Comparison of ENCODE assay signal across 1 cellular context in genomic region chr1:169793730-169794129, GRCh38.
TF ChIP-seq lines count a peak whose summit lies in the region.

No MANE protein-coding gene starts in this region.

TF ChIP-seq in HCT116, 20 proteins besides CTCF, POLR2A, EP300 and RAD21 (continued from another document):
- TF ChIP-seq REST (IDR thresholded peaks at IDR 0.05; ENCODE audit: low read depth) (no peak), ZFX (IDR thresholded peaks at IDR 0.05) (no peak), ZNF274 (IDR thresholded peaks at IDR 0.05; ENCODE audit: low read depth, low read length) (no peak), EZH2phosphoT487 (IDR thresholded peaks at IDR 0.05; ENCODE audit: borderline replicate concordance) (no peak), YY1 (IDR thresholded peaks at IDR 0.05; ENCODE audit: extremely low read depth, insufficient replicate concordance, low read depth, low read length) (no peak), SRF (IDR thresholded peaks at IDR 0.05; ENCODE audit: low read depth) (no peak), ZBTB33 (IDR thresholded peaks at IDR 0.05; ENCODE audit: extremely low read depth, insufficient replicate concordance, low read length) (no peak)
